21 cellular contexts compared by ENCODE assay signal in genomic region chr2:95301876-95302641, GRCh38. TPM values are rescaled to one million over a fixed set of nuclear protein-coding genes. Genes with fewer than 3 reads are reported as not detected.
"Had no signal": no experiment of that assay in that cellular context is flagged by ENCODE, and none has a peak within 500 bp of the region (broad histone marks: within the 10 kb centered on the region; RNA-seq: fewer than 3 reads in every experiment).

No MANE protein-coding gene starts in this region.

- H3K9me3 ChIP-seq: body of pancreas, left ventricle myocardium inferior, right atrium auricular region, thoracic aorta had no signal

- H3K4me3 ChIP-seq: body of pancreas, left ventricle myocardium inferior, right atrium auricular region, smooth muscle cell, thoracic aorta had no signal

- H3K4me1 ChIP-seq: left ventricle myocardium inferior, right atrium auricular region had no signal

- H3K36me3 Mint-ChIP-seq: activated naive CD4-positive, alpha-beta T cell treated with anti-CD3 and anti-CD28 coated beads, Interleukin-2, amount 50 U/mL, for 72 hours; natural killer cell had no signal

- H3K27ac Mint-ChIP-seq: activated CD4-positive, alpha-beta T cell treated with anti-CD3 and anti-CD28 coated beads, Interleukin-2, amount 10 ng/mL, durations not matched to agents 24 days and 14 days; activated CD8-positive, alpha-beta T cell treated with anti-CD3 and anti-CD28 coated beads, Interleukin-2, amount 10 ng/mL, durations not matched to agents 7 days and 5 days; natural killer cell; progenitor cell of endocrine pancreas; stimulated activated naive CD8-positive, alpha-beta T cell treated with anti-CD3 and anti-CD28 coated beads, Interleukin-15, Interleukin-2, amounts not matched to agents 100 ng/mL and 50 ng/mL, for 24 hours; T-helper 2 cell treated with Interferon-gamma antibody and Interleukin-4, amounts not matched to agents 5 μg/mL and 100 μg/mL, for 36 hours had no signal

- H3K4me1 Mint-ChIP-seq: activated CD4-positive, alpha-beta T cell treated with anti-CD3 and anti-CD28 coated beads, Interleukin-2, amount 10 ng/mL, durations not matched to agents 24 days and 14 days had no signal

- DNase-seq: activated CD4-positive, alpha-beta T cell treated with anti-CD3 and anti-CD28 coated beads, Interleukin-2, amount 10 ng/mL, durations not matched to agents 24 days and 14 days; activated CD4-positive, CD25-positive, alpha-beta regulatory T cell; activated CD8-positive, alpha-beta memory T cell treated with anti-CD3 and anti-CD28 coated beads, Interleukin-2, amount 50 U/mL, for 4 hours; activated CD8-positive, alpha-beta T cell treated with anti-CD3 and anti-CD28 coated beads, Interleukin-2, amount 10 ng/mL, durations not matched to agents 7 days and 5 days; activated effector memory CD4-positive, alpha-beta T cell treated with anti-CD3 and anti-CD28 coated beads, Interleukin-2, amount 50 U/mL, for 16 hours; activated T-cell treated with anti-CD3 and anti-CD28 coated beads, Interleukin-2, amount 50 U/mL, for 48 hours; cortex of kidney; effector CD8-positive, alpha-beta T cell; foreskin fibroblast; left ventricle myocardium inferior; natural killer cell had no signal

- H3K27me3 ChIP-seq: body of pancreas, right atrium auricular region had no signal

- H3K4me3 Mint-ChIP-seq: activated CD4-positive, alpha-beta T cell treated with anti-CD3 and anti-CD28 coated beads, Interleukin-2, amount 10 ng/mL, durations not matched to agents 24 days and 14 days; activated CD8-positive, alpha-beta T cell treated with anti-CD3 and anti-CD28 coated beads, Interleukin-2, amount 10 ng/mL, durations not matched to agents 7 days and 5 days; central memory CD8-positive, alpha-beta T cell; natural killer cell; stimulated activated naive CD8-positive, alpha-beta T cell treated with anti-CD3 and anti-CD28 coated beads, Interleukin-15, Interleukin-2, amounts not matched to agents 100 ng/mL and 50 ng/mL, for 24 hours; T-helper 2 cell treated with Interferon-gamma antibody and Interleukin-4, amounts not matched to agents 5 μg/mL and 100 μg/mL, for 36 hours had no signal

- H3K27me3 Mint-ChIP-seq: stimulated activated naive CD8-positive, alpha-beta T cell treated with anti-CD3 and anti-CD28 coated beads, Interleukin-15, Interleukin-2, amounts not matched to agents 100 ng/mL and 50 ng/mL, for 24 hours had no signal

- H3K4me2 ChIP-seq: smooth muscle cell had no signal

- H3K9me3 Mint-ChIP-seq: activated CD4-positive, alpha-beta T cell treated with anti-CD3 and anti-CD28 coated beads, Interleukin-2, amount 10 ng/mL, durations not matched to agents 24 days and 14 days; activated naive CD4-positive, alpha-beta T cell treated with anti-CD3 and anti-CD28 coated beads, Interleukin-2, amount 50 U/mL, for 72 hours; central memory CD8-positive, alpha-beta T cell; natural killer cell; stimulated activated naive CD8-positive, alpha-beta T cell treated with anti-CD3 and anti-CD28 coated beads, Interleukin-15, Interleukin-2, amounts not matched to agents 100 ng/mL and 50 ng/mL, for 24 hours; T-helper 2 cell treated with Interferon-gamma antibody and Interleukin-4, amounts not matched to agents 5 μg/mL and 100 μg/mL, for 36 hours had no signal

- H3K36me3 ChIP-seq: left ventricle myocardium inferior, right atrium auricular region, thoracic aorta had no signal

- H3K27ac ChIP-seq: left ventricle myocardium inferior, right atrium auricular region, thoracic aorta had no signal

RNA-seq across cellular contexts. Expression of gene KCNIP3, which starts 4.9 kb away (rescaled TPM):
- total RNA-seq: activated CD4-positive, alpha-beta T cell treated with anti-CD3 and anti-CD28 coated beads, Interleukin-2, amount 10 ng/mL, durations not matched to agents 24 days and 14 days; activated CD8-positive, alpha-beta T cell treated with anti-CD3 and anti-CD28 coated beads, Interleukin-2, amount 10 ng/mL, durations not matched to agents 7 days and 5 days; activated naive CD4-positive, alpha-beta T cell treated with anti-CD3 and anti-CD28 coated beads, Interleukin-2, amount 50 U/mL, for 72 hours; mononuclear cell had no signal
